In the genomic region with DNA sequence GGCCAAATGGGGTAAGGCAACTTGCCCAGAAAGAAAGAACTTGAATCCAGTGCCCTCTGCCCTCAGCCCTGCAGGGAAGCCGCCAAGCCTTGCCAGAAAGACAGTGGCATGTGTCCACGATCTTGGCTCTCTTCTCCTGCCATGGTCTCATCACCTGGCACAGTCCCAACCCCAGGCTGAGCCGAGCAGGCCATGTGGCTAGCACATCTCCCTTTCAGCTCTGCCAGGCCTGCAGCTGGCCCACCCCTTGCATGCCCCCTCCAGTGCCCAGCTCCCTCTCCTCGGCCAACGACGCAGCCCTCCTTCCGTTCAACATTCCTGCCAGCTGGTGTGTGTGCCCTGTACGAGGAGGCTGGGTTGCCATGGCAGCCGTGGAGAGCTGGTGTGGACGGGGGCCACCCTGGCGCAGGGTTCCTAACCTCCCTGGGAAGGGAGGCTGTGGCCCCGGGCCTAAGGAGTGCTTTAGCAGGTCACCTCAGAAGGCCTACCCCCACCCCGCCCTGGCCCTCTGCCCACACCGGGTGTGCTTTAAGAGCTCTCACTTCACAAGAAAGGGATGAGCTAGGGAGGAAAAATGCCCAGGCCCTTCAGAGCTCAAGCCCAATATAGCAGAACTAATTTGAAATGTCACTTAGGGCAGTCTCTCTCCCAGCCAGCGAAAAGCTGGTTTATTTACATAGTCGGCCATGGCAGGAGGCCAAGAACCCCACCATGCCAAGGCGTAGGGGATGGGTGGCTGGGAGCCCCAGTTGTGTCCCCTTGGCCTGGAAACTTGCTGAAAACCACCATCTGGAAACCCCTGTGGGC, we compare ENCODE assay signal across 14 cellular contexts.
DNase-seq lines count a peak whose midpoint lies in the region; ATAC-seq, FAIRE-seq and TF ChIP-seq lines count a peak whose summit lies in the region.
"Had no signal": no experiment of that assay in that cellular context is flagged by ENCODE, and none has a peak within 500 bp of the region (broad histone marks: within the 10 kb centered on the region; RNA-seq: fewer than 3 reads in every experiment).

No MANE protein-coding gene starts in this region.

- no peak for TF ChIP-seq POLR2A in sigmoid colon (IDR thresholded peaks at IDR 0.05)
- no peak for TF ChIP-seq POLR2A in tibial nerve (IDR thresholded peaks at IDR 0.05)
- no peak for TF ChIP-seq POLR2A in HepG2 (IDR thresholded peaks at IDR 0.05; ENCODE audit: insufficient read depth in 1 of 2, low read depth in 2 of 2, low read length in 2 of 2)

- H2AFZ ChIP-seq in HepG2 (ENCODE audit: low read length) = no peak overlapping the region

- H3K9me3 ChIP-seq in heart right ventricle (no peaks in the 10 kb centered on the region), sigmoid colon (no peaks in the 10 kb centered on the region), tibial nerve (no peaks in the 10 kb centered on the region), HepG2 (ENCODE audit: low read length) (no peaks in the 10 kb centered on the region)

- peaks cover 0 to 42% (median 0%) of the 10 kb centered on the region in 7 donors for H3K27me3 ChIP-seq in heart right ventricle
- H3K27me3 ChIP-seq in sigmoid colon = no peaks in the 10 kb centered on the region
- H3K27me3 ChIP-seq in tibial nerve = peaks cover 0 to 4% of the 10 kb centered on the region in 2 donors
- H3K27me3 ChIP-seq in HepG2 (ENCODE audit: control insufficient read depth in 1 of 2, insufficient read depth in 2 of 2, low read length in 2 of 2) = no peaks in the 10 kb centered on the region

- TF ChIP-seq CTCF in LNCaP clone FGC (IDR thresholded peaks at IDR 0.05; ENCODE audit: control insufficient read depth, extremely low read depth, insufficient read depth) = no peak
- TF ChIP-seq CTCF in heart right ventricle (IDR thresholded peaks at IDR 0.05) = no peak
- no peak for TF ChIP-seq CTCF in sigmoid colon (IDR thresholded peaks at IDR 0.05)
- TF ChIP-seq CTCF in GM10248 (IDR thresholded peaks at IDR 0.05; ENCODE audit: control extremely low read depth, extremely low read depth, low read depth, missing control alignments) = no peak
- TF ChIP-seq CTCF in tibial nerve (IDR thresholded peaks at IDR 0.05) = no peak
- TF ChIP-seq CTCF in HepG2 (CRISPR knock-in tag; IDR thresholded peaks at IDR 0.05) = no peak

- no peak for FAIRE-seq in HepG2 (lab: Jason Lieb, UNC)
- FAIRE-seq: GM12878 had no signal

- in situ Hi-C loops in HepG2 (cut with HindIII; ENCODE audit: extremely low pct_ligation_motif_present, low pct_unique_long_range_greater_than_20kb) = no loop called here

- H3K36me3 ChIP-seq in heart right ventricle = no peaks in the 10 kb centered on the region
- no peaks in the 10 kb centered on the region for H3K36me3 ChIP-seq in sigmoid colon
- no peaks in the 10 kb centered on the region for H3K36me3 ChIP-seq in tibial nerve
- no peaks in the 10 kb centered on the region for H3K36me3 ChIP-seq in HepG2 (replicated peaks in 1 of 2; ENCODE audit: control insufficient read depth in 1 of 2, insufficient read depth in 2 of 2, low read length in 2 of 2)

- TF ChIP-seq EP300 in sigmoid colon (IDR thresholded peaks at IDR 0.05) (no peak), tibial nerve (IDR thresholded peaks at IDR 0.05) (no peak), HepG2 (IDR thresholded peaks at IDR 0.05; ENCODE audit: low read depth in 2 of 2, low read length in 2 of 2) (no peak), HepG2 (CRISPR knock-in tag; IDR thresholded peaks at IDR 0.05; ENCODE audit: borderline replicate concordance) (no peak)

- H3K4me3 ChIP-seq in LNCaP clone FGC (ENCODE audit: low read depth, low read length) (no peak overlapping the region), heart right ventricle (no peak overlapping the region), sigmoid colon (no peak overlapping the region), tibial nerve (no peak overlapping the region), HepG2 (replicated peaks in 1 of 3; ENCODE audit: insufficient read depth in 1 of 3, low read depth in 2 of 3, low read length in 3 of 3) (no peak overlapping the region)
- H3K4me3 ChIP-seq: GM12878 had no signal

- CTCF ChIA-PET in GM10248 (lab: Yijun Ruan, JAX) (no interaction called here), HepG2 (lab: Yijun Ruan, JAX; ENCODE audit: low intra/inter-chr PET ratio, low total read pairs) (no interaction called here)

- H3K4me1 ChIP-seq in heart right ventricle (peaks cover 0 to 6% (median 0%) of the 10 kb centered on the region in 9 donors), sigmoid colon (peaks cover 0 to 25% (median 12%) of the 10 kb centered on the region in 4 donors), tibial nerve (no peaks in the 10 kb centered on the region), HepG2 (ENCODE audit: insufficient read depth, low read length) (no peaks in the 10 kb centered on the region)

- H3K79me2 ChIP-seq in HepG2 (ENCODE audit: insufficient read depth, low read length) = no peaks in the 10 kb centered on the region

- no TSS peak for BruUV-seq in HepG2 (replicated peaks; lab: Mats Ljungman, UMichigan)

- DNase-seq in LNCaP clone FGC (ENCODE audit: low read depth) = peak; percentile 8
- peak; percentile 41 for DNase-seq in NCI-H524 treated with DMSO at 0.1 percent for 48 hours (lab: John Stamatoyannopoulos, UW)
- peak; percentile 16 to 40 for DNase-seq in heart right ventricle
- peak; percentile 80 for DNase-seq in sigmoid colon
- DNase-seq in GM10248 (ENCODE audit: extremely low spot score) = no peak
- DNase-seq in tibial nerve (ENCODE audit: low spot score in 2 of 2) = no peak
- no peak for DNase-seq in HepG2 (ENCODE audit: low spot score)
- DNase-seq: activated CD4-positive, alpha-beta T cell treated with anti-CD3 and anti-CD28 coated beads for 1 hour; naive thymus-derived CD4-positive, alpha-beta T cell; NCI-H774; SW 1271 had no signal

- intact Hi-C loops in heart right ventricle (cut with DNase I) (loop anchor here in 4 of 10 donors (10.0 kb wide), 2 partner anchors 46 to 146 kb away; no protein-coding TSS in a partner anchor), sigmoid colon (cut with DNase I) (loop anchor here (5.0 kb wide), 1 partner anchor 39 kb away; no protein-coding TSS in a partner anchor), HepG2 (cut with micrococcal nuclease; ENCODE audit: unreplicated experiment) (no loop called here)

- H4K20me1 ChIP-seq in HepG2 (ENCODE audit: insufficient read depth, low read length) = no peaks in the 10 kb centered on the region

- POLR2A ChIA-PET in GM10248 (lab: Yijun Ruan, JAX) (no interaction called here), HepG2 (lab: Yijun Ruan, JAX) (no interaction called here)

- H3K27ac ChIP-seq in heart right ventricle (peak overlapping the region in 5 of 10 donors; percentile 15 to 54 (median 30)), sigmoid colon (peak overlapping the region; percentile 52 to 70 (median 64)), tibial nerve (no peak overlapping the region), HepG2 (ENCODE audit: extremely low read length, insufficient read depth, low read length) (no peak overlapping the region)

- ATAC-seq in heart right ventricle (peak; percentile 29 to 88 (median 78)), GM21526 (IDR thresholded peaks at IDR 0.05; ENCODE audit: low FRiP score, unreplicated experiment) (no peak), HepG2 (no peak)
- ATAC-seq: GM12878; HCT116; naive thymus-derived CD4-positive, alpha-beta T cell had no signal

- WGBS in heart right ventricle, 2 donors = 42 to 58% methylated on average over 13 to 17 of the region's 17 CpGs
- WGBS in sigmoid colon, 2 donors = 72 to 76% methylated on average over 17 of the region's 17 CpGs
- WGBS in tibial nerve, 2 donors = 24 to 59% methylated on average over 3 to 17 of the region's 17 CpGs
- 100% methylated on average over 1 of the region's 17 CpGs for WGBS in HepG2 (ENCODE audit: low lambda C conversion rate)

- no peak for TF ChIP-seq RAD21 in HepG2 (CRISPR knock-in tag; IDR thresholded peaks at IDR 0.05)

- no peak overlapping the region for H3K4me2 ChIP-seq in HepG2 (ENCODE audit: low read depth, low read length)

- no peak overlapping the region for H3K9ac ChIP-seq in HepG2 (ENCODE audit: insufficient read depth, low read depth, low read length)

TF ChIP-seq in HepG2, 621 proteins besides CTCF, POLR2A, EP300 and RAD21:
- no peak for TF ChIP-seq TBX3 (IDR thresholded peaks at IDR 0.05; ENCODE audit: borderline replicate concordance)

Comparison
In these comparisons a context has a peak if more than half of its experiments do, and no peak if none do; other contexts are left out.
1. DNase-seq: peak in LNCaP clone FGC (single experiment), NCI-H524 treated with DMSO at 0.1 percent for 48 hours (single experiment), heart right ventricle (2 of 2) and sigmoid colon (single experiment); none in GM10248 (single experiment), tibial nerve (0 of 2) and HepG2 (single experiment).
2. ATAC-seq: peak in heart right ventricle (8 of 8); none in GM21526 (single experiment) and HepG2 (single experiment).
3. H3K27ac ChIP-seq: peak in sigmoid colon (4 of 4); none in tibial nerve (0 of 4) and HepG2 (single experiment).